ENCODE assay signal across 9 cellular contexts in the genomic region with DNA sequence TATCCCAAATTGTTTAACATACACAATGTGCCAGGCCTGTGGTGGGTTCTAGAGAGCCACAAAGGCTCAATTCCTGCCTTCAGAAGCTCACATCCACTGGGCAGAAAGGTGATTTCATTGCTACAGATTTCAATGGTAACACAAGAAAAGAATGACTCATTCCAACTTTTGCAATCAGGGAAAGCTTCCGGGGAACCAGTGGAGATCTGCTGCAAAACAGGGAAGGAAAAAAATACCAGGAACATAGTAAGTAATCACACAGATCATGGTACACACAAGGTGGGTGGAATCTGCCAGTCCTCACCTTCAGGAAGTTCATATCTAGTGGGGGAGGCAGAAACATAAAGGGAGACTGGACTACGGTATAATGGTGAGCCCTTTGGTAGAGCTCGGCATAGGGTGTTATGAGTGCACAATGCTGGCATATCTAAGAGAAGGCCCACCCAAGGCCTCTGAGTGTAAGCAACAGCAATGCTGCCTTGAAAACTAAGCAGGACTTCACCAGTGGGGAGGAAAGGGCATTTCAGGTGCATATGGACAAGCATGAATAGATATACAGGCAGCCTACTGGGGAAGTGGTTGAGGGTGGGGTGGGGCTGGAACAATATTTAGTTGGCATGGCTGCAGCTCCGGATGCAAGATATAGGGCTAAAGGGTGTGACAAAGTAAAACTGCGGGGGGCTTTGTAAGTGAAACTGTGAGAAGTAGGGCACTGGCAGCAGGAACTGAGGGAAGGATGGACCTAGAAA. TPM values are rescaled to one million over a fixed set of nuclear protein-coding genes. Genes with fewer than 3 reads are reported as not detected.
DNase-seq lines count a peak whose midpoint lies in the region; ATAC-seq, FAIRE-seq and TF ChIP-seq lines count a peak whose summit lies in the region.
"Had no signal": no experiment of that assay in that cellular context is flagged by ENCODE, and none has a peak within 500 bp of the region (broad histone marks: within the 10 kb centered on the region; RNA-seq: fewer than 3 reads in every experiment).

No MANE protein-coding gene starts in this region.

- no peak overlapping the region for H3K4me3 ChIP-seq in small intestine (ENCODE audit: low read depth in 1 of 2, low read length in 2 of 2)

- H3K27me3 ChIP-seq in small intestine (ENCODE audit: control insufficient read depth in 2 of 2, insufficient read depth in 2 of 2, low read length in 2 of 2), result no peaks in the 10 kb centered on the region

- WGBS in small intestine, 3 donors, result 48 to 64% (median 56%) methylated on average over 5 of the region's 5 CpGs

- H3K9me3 ChIP-seq in small intestine (ENCODE audit: control insufficient read depth, low read depth), result no peaks in the 10 kb centered on the region

- TF ChIP-seq POLR2A in H54 (IDR thresholded peaks at IDR 0.05; ENCODE audit: low read depth, low read length), result no peak

- H3K36me3 ChIP-seq in small intestine (ENCODE audit: control insufficient read depth in 2 of 2, insufficient read depth in 2 of 2, low read length in 2 of 2), result no peaks in the 10 kb centered on the region

- FAIRE-seq in small intestine (lab: Jason Lieb, UNC) (no peak), H54 (lab: Jason Lieb, UNC) (no peak)
- FAIRE-seq: endothelial cell of umbilical vein, HTR-8/SVneo had no signal

- DNase-seq in HS-5 (ENCODE audit: low read depth), result peak; percentile 2
- DNase-seq in T-helper 9 cell, result peak; percentile 24
- peak; percentile 18 for DNase-seq in epithelial cell of prostate (ENCODE audit: low read depth, low spot score)
- DNase-seq in small intestine, result peak; percentile 59
- no peak for DNase-seq in H54 (ENCODE audit: insufficient read length, low spot score)

- peaks cover 9 to 15% of the 10 kb centered on the region in 2 donors for H3K4me1 ChIP-seq in small intestine (ENCODE audit: control insufficient read depth in 2 of 2, insufficient read depth in 1 of 2, low read depth in 1 of 2, low read length in 1 of 2)

- H3K27ac ChIP-seq in epithelial cell of prostate (peak overlapping the region; percentile 20), small intestine (ENCODE audit: low read depth in 1 of 2, low read length in 1 of 2) (peak overlapping the region; percentile 56 to 85)

- ATAC-seq in HG02852 (IDR thresholded peaks at IDR 0.05; ENCODE audit: unreplicated experiment), result no peak
- ATAC-seq in GM18520 (IDR thresholded peaks at IDR 0.05; ENCODE audit: unreplicated experiment), result no peak

RNA-seq across cellular contexts. Expression of a gene that starts 24.2 kb away (rescaled TPM):
- 1 to 10 TPM; 1.4 to 3.7 (median 2.2) TPM for polyA plus RNA-seq in small intestine
